Comparison of ENCODE assay signal across 1 cellular context in the genomic region with DNA sequence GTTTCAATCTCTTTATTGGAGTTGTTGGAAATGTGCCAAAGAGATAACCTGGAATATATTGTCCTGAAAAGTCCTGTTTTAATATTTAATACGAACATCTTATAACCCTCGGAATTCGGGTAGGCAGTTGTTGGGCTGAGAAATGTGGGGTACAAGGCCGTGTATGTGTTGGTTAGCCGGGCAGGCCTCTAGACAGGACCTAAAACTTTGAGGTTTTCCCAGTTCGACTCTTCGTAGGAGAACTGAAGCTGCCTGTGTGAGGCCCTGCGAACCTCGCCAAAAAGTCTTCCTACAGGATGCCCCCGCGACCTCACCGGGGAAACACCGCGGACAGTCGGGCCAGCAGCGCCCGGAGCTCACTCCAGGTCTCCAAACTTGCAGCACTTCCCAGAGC.
TF ChIP-seq lines count a peak whose summit lies in the region.

No MANE protein-coding gene starts in this region.

TF ChIP-seq in K562, 482 proteins besides CTCF, POLR2A, EP300 and RAD21 (continued from another document):
- TF ChIP-seq, protein P1, sequence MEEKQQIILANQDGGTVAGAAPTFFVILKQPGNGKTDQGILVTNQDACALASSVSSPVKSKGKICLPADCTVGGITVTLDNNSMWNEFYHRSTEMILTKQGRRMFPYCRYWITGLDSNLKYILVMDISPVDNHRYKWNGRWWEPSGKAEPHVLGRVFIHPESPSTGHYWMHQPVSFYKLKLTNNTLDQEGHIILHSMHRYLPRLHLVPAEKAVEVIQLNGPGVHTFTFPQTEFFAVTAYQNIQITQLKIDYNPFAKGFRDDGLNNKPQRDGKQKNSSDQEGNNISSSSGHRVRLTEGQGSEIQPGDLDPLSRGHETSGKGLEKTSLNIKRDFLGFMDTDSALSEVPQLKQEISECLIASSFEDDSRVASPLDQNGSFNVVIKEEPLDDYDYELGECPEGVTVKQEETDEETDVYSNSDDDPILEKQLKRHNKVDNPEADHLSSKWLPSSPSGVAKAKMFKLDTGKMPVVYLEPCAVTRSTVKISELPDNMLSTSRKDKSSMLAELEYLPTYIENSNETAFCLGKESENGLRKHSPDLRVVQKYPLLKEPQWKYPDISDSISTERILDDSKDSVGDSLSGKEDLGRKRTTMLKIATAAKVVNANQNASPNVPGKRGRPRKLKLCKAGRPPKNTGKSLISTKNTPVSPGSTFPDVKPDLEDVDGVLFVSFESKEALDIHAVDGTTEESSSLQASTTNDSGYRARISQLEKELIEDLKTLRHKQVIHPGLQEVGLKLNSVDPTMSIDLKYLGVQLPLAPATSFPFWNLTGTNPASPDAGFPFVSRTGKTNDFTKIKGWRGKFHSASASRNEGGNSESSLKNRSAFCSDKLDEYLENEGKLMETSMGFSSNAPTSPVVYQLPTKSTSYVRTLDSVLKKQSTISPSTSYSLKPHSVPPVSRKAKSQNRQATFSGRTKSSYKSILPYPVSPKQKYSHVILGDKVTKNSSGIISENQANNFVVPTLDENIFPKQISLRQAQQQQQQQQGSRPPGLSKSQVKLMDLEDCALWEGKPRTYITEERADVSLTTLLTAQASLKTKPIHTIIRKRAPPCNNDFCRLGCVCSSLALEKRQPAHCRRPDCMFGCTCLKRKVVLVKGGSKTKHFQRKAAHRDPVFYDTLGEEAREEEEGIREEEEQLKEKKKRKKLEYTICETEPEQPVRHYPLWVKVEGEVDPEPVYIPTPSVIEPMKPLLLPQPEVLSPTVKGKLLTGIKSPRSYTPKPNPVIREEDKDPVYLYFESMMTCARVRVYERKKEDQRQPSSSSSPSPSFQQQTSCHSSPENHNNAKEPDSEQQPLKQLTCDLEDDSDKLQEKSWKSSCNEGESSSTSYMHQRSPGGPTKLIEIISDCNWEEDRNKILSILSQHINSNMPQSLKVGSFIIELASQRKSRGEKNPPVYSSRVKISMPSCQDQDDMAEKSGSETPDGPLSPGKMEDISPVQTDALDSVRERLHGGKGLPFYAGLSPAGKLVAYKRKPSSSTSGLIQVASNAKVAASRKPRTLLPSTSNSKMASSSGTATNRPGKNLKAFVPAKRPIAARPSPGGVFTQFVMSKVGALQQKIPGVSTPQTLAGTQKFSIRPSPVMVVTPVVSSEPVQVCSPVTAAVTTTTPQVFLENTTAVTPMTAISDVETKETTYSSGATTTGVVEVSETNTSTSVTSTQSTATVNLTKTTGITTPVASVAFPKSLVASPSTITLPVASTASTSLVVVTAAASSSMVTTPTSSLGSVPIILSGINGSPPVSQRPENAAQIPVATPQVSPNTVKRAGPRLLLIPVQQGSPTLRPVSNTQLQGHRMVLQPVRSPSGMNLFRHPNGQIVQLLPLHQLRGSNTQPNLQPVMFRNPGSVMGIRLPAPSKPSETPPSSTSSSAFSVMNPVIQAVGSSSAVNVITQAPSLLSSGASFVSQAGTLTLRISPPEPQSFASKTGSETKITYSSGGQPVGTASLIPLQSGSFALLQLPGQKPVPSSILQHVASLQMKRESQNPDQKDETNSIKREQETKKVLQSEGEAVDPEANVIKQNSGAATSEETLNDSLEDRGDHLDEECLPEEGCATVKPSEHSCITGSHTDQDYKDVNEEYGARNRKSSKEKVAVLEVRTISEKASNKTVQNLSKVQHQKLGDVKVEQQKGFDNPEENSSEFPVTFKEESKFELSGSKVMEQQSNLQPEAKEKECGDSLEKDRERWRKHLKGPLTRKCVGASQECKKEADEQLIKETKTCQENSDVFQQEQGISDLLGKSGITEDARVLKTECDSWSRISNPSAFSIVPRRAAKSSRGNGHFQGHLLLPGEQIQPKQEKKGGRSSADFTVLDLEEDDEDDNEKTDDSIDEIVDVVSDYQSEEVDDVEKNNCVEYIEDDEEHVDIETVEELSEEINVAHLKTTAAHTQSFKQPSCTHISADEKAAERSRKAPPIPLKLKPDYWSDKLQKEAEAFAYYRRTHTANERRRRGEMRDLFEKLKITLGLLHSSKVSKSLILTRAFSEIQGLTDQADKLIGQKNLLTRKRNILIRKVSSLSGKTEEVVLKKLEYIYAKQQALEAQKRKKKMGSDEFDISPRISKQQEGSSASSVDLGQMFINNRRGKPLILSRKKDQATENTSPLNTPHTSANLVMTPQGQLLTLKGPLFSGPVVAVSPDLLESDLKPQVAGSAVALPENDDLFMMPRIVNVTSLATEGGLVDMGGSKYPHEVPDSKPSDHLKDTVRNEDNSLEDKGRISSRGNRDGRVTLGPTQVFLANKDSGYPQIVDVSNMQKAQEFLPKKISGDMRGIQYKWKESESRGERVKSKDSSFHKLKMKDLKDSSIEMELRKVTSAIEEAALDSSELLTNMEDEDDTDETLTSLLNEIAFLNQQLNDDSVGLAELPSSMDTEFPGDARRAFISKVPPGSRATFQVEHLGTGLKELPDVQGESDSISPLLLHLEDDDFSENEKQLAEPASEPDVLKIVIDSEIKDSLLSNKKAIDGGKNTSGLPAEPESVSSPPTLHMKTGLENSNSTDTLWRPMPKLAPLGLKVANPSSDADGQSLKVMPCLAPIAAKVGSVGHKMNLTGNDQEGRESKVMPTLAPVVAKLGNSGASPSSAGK (IDR thresholded peaks at IDR 0.05) = peak; percentile 33; the same call in 1 of the 2 replicates
- peak; percentile 46; the same call in 1 of the 2 replicates for TF ChIP-seq PHF8 (IDR thresholded peaks at IDR 0.05; ENCODE audit: borderline replicate concordance, low read length)
- peak; percentile 87 for TF ChIP-seq NFIC (IDR thresholded peaks at IDR 0.05)
- TF ChIP-seq ZNF586 (CRISPR knock-in tag; conservative IDR thresholded peaks at IDR 0.05) = no peak
- TF ChIP-seq SIX5 (IDR thresholded peaks at IDR 0.05; ENCODE audit: borderline replicate concordance in 1 of 2, insufficient read depth in 1 of 2, low read depth in 1 of 2, low read length in 2 of 2) = no peak
